Comparison of ENCODE assay signal across 1 cellular context in genomic region chr14:94400454-94400853, GRCh38.
TF ChIP-seq lines count a peak whose summit lies in the region.

No MANE protein-coding gene starts in this region.

TF ChIP-seq in HepG2, 621 proteins besides CTCF, POLR2A, EP300 and RAD21 (continued from another document and continues in another):
- TF ChIP-seq DBP (CRISPR knock-in tag; IDR thresholded peaks at IDR 0.05; ENCODE audit: not compliant biosample characterization): no peak
- no peak for TF ChIP-seq ZKSCAN5 (CRISPR knock-in tag; IDR thresholded peaks at IDR 0.05)
- no peak; the same call in 1 of the 2 replicates for TF ChIP-seq RXRA (CRISPR knock-in tag; IDR thresholded peaks at IDR 0.05)
- no peak for TF ChIP-seq ZXDC (CRISPR knock-in tag; IDR thresholded peaks at IDR 0.05)
- TF ChIP-seq SOX5 (CRISPR knock-in tag; IDR thresholded peaks at IDR 0.05; ENCODE audit: borderline replicate concordance): peak; percentile 95
- no peak for TF ChIP-seq CREBL2 (CRISPR knock-in tag; IDR thresholded peaks at IDR 0.05; ENCODE audit: borderline replicate concordance)
- TF ChIP-seq RNF219 (CRISPR knock-in tag; IDR thresholded peaks at IDR 0.05): 0 out of 2 replicates have a peak, but pooled peaks have one; percentile 50
- 0 out of 2 replicates have a peak, but pooled peaks have one; percentile 42 for TF ChIP-seq NFKBIZ (CRISPR knock-in tag; IDR thresholded peaks at IDR 0.05)
- no peak for TF ChIP-seq KDM1A (CRISPR knock-in tag; IDR thresholded peaks at IDR 0.05)
- TF ChIP-seq ETV5 (CRISPR knock-in tag; IDR thresholded peaks at IDR 0.05; ENCODE audit: borderline replicate concordance): peak; percentile 23; the same call in 1 of the 2 replicates
- TF ChIP-seq ZSCAN22 (CRISPR knock-in tag; IDR thresholded peaks at IDR 0.05): no peak
- TF ChIP-seq RBAK (CRISPR knock-in tag; IDR thresholded peaks at IDR 0.05): no peak; the same call in 1 of the 2 replicates
- no peak for TF ChIP-seq EZH2 (conservative IDR thresholded peaks at IDR 0.05; ENCODE audit: low read depth, low read length)
- no peak for TF ChIP-seq ZNF781 (CRISPR knock-in tag; IDR thresholded peaks at IDR 0.05; ENCODE audit: borderline replicate concordance, not compliant biosample characterization)
- TF ChIP-seq CENPT (CRISPR knock-in tag; IDR thresholded peaks at IDR 0.05; ENCODE audit: low read depth): no peak
- TF ChIP-seq ZMAT3 (CRISPR knock-in tag; conservative IDR thresholded peaks at IDR 0.05): no peak
- no peak for TF ChIP-seq ZNF652 (CRISPR knock-in tag; IDR thresholded peaks at IDR 0.05; ENCODE audit: borderline replicate concordance, low read depth)
- TF ChIP-seq, protein P1, sequence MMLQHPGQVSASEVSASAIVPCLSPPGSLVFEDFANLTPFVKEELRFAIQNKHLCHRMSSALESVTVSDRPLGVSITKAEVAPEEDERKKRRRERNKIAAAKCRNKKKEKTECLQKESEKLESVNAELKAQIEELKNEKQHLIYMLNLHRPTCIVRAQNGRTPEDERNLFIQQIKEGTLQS (CRISPR knock-in tag; IDR thresholded peaks at IDR 0.05): no peak
- TF ChIP-seq ZNF292 (CRISPR knock-in tag; IDR thresholded peaks at IDR 0.05; ENCODE audit: borderline replicate concordance, low read depth): peak; percentile 60; the same call in 1 of the 2 replicates
- 0 out of 2 replicates have a peak, but pooled peaks have one; percentile 26 for TF ChIP-seq REPIN1 (CRISPR knock-in tag; IDR thresholded peaks at IDR 0.05; ENCODE audit: borderline replicate concordance, low read depth)
- TF ChIP-seq, protein P2, sequence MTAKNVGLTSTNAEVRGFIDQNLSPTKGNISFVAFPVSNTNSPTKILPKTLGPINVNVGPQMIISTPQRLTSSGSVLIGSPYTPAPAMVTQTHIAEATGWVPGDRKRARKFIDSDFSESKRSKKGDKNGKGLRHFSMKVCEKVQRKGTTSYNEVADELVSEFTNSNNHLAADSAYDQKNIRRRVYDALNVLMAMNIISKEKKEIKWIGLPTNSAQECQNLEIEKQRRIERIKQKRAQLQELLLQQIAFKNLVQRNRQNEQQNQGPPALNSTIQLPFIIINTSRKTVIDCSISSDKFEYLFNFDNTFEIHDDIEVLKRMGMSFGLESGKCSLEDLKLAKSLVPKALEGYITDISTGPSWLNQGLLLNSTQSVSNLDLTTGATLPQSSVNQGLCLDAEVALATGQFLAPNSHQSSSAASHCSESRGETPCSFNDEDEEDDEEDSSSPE (CRISPR knock-in tag; IDR thresholded peaks at IDR 0.05): no peak
- TF ChIP-seq, protein P3, sequence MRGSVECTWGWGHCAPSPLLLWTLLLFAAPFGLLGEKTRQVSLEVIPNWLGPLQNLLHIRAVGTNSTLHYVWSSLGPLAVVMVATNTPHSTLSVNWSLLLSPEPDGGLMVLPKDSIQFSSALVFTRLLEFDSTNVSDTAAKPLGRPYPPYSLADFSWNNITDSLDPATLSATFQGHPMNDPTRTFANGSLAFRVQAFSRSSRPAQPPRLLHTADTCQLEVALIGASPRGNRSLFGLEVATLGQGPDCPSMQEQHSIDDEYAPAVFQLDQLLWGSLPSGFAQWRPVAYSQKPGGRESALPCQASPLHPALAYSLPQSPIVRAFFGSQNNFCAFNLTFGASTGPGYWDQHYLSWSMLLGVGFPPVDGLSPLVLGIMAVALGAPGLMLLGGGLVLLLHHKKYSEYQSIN (CRISPR knock-in tag; IDR thresholded peaks at IDR 0.05; ENCODE audit: borderline replicate concordance): no peak
- no peak for TF ChIP-seq HOXA5 (CRISPR knock-in tag; IDR thresholded peaks at IDR 0.05)
- no peak for TF ChIP-seq ZBTB7B (CRISPR knock-in tag; IDR thresholded peaks at IDR 0.05)
- TF ChIP-seq, protein P4, sequence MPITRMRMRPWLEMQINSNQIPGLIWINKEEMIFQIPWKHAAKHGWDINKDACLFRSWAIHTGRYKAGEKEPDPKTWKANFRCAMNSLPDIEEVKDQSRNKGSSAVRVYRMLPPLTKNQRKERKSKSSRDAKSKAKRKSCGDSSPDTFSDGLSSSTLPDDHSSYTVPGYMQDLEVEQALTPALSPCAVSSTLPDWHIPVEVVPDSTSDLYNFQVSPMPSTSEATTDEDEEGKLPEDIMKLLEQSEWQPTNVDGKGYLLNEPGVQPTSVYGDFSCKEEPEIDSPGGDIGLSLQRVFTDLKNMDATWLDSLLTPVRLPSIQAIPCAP (CRISPR knock-in tag; IDR thresholded peaks at IDR 0.05; ENCODE audit: low read depth): no peak
- TF ChIP-seq ZNF629 (CRISPR knock-in tag; conservative IDR thresholded peaks at IDR 0.05): no peak; the same call in 1 of the 2 replicates
- TF ChIP-seq PPARG (CRISPR knock-in tag; conservative IDR thresholded peaks at IDR 0.05): no peak
- TF ChIP-seq, protein P5, sequence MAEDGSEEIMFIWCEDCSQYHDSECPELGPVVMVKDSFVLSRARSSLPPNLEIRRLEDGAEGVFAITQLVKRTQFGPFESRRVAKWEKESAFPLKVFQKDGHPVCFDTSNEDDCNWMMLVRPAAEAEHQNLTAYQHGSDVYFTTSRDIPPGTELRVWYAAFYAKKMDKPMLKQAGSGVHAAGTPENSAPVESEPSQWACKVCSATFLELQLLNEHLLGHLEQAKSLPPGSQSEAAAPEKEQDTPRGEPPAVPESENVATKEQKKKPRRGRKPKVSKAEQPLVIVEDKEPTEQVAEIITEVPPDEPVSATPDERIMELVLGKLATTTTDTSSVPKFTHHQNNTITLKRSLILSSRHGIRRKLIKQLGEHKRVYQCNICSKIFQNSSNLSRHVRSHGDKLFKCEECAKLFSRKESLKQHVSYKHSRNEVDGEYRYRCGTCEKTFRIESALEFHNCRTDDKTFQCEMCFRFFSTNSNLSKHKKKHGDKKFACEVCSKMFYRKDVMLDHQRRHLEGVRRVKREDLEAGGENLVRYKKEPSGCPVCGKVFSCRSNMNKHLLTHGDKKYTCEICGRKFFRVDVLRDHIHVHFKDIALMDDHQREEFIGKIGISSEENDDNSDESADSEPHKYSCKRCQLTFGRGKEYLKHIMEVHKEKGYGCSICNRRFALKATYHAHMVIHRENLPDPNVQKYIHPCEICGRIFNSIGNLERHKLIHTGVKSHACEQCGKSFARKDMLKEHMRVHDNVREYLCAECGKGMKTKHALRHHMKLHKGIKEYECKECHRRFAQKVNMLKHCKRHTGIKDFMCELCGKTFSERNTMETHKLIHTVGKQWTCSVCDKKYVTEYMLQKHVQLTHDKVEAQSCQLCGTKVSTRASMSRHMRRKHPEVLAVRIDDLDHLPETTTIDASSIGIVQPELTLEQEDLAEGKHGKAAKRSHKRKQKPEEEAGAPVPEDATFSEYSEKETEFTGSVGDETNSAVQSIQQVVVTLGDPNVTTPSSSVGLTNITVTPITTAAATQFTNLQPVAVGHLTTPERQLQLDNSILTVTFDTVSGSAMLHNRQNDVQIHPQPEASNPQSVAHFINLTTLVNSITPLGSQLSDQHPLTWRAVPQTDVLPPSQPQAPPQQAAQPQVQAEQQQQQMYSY (CRISPR knock-in tag; IDR thresholded peaks at IDR 0.05): no peak
- peak; percentile 73 for TF ChIP-seq FOXA3 (CRISPR knock-in tag; IDR thresholded peaks at IDR 0.05)
- TF ChIP-seq, protein P6, sequence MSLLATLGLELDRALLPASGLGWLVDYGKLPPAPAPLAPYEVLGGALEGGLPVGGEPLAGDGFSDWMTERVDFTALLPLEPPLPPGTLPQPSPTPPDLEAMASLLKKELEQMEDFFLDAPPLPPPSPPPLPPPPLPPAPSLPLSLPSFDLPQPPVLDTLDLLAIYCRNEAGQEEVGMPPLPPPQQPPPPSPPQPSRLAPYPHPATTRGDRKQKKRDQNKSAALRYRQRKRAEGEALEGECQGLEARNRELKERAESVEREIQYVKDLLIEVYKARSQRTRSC (CRISPR knock-in tag; IDR thresholded peaks at IDR 0.05; ENCODE audit: low read depth): no peak
- no peak for TF ChIP-seq ZNF572 (CRISPR knock-in tag; IDR thresholded peaks at IDR 0.05)
- TF ChIP-seq ZNF432 (CRISPR knock-in tag; IDR thresholded peaks at IDR 0.05; ENCODE audit: borderline replicate concordance): no peak
- TF ChIP-seq, protein P7, sequence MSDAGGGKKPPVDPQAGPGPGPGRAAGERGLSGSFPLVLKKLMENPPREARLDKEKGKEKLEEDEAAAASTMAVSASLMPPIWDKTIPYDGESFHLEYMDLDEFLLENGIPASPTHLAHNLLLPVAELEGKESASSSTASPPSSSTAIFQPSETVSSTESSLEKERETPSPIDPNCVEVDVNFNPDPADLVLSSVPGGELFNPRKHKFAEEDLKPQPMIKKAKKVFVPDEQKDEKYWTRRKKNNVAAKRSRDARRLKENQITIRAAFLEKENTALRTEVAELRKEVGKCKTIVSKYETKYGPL (CRISPR knock-in tag; IDR thresholded peaks at IDR 0.05): no peak
- TF ChIP-seq ZNF264 (CRISPR knock-in tag; IDR thresholded peaks at IDR 0.05): no peak
- no peak for TF ChIP-seq ZNF639 (CRISPR knock-in tag; conservative IDR thresholded peaks at IDR 0.05)
- no peak for TF ChIP-seq ZNF207 (IDR thresholded peaks at IDR 0.05; ENCODE audit: borderline replicate concordance)
- no peak for TF ChIP-seq MAFF (IDR thresholded peaks at IDR 0.05; ENCODE audit: low read depth, low read length)
- no peak for TF ChIP-seq SP2 (CRISPR knock-in tag; IDR thresholded peaks at IDR 0.05)
- no peak for TF ChIP-seq TERF1 (CRISPR knock-in tag; IDR thresholded peaks at IDR 0.05)
- TF ChIP-seq, protein P8, sequence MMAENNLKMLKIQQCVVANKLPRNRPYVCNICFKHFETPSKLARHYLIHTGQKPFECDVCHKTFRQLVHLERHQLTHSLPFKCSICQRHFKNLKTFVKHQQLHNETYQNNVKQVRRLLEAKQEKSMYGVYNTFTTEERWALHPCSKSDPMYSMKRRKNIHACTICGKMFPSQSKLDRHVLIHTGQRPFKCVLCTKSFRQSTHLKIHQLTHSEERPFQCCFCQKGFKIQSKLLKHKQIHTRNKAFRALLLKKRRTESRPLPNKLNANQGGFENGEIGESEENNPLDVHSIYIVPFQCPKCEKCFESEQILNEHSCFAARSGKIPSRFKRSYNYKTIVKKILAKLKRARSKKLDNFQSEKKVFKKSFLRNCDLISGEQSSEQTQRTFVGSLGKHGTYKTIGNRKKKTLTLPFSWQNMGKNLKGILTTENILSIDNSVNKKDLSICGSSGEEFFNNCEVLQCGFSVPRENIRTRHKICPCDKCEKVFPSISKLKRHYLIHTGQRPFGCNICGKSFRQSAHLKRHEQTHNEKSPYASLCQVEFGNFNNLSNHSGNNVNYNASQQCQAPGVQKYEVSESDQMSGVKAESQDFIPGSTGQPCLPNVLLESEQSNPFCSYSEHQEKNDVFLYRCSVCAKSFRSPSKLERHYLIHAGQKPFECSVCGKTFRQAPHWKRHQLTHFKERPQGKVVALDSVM (CRISPR knock-in tag; IDR thresholded peaks at IDR 0.05): no peak
